ENCODE assay signal across 8 cellular contexts in the genomic region with DNA sequence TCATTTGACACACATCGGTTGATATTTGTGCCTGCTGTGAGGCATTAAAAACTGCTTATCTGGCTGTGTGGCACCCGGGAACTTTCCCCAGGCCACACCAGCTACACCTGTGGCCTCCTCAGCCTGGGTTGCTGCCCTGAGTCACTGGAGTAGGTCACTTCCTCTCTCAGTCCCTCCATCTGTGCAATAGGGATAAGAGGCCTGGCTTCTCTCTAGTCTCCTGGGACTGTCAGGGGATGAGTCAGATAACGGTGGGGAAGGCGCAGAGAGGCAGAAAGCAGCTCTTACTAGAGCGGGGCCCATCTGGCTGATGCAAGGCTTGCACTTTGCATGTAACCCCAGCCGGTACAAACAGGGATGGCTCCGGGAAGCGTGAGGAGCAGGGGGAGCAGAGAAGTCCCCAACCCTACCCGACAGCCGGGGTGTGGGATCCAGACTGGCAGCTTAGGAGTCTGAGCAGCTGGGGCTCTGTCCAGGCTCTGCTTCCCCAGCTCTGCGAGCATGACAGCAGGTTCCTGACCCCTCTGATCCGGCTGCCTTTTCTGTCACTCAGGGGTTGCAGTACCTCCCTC. TPM values are rescaled to one million over a fixed set of nuclear protein-coding genes. Genes with fewer than 3 reads are reported as not detected.
DNase-seq lines count a peak whose midpoint lies in the region; ATAC-seq, FAIRE-seq and TF ChIP-seq lines count a peak whose summit lies in the region.

No MANE protein-coding gene starts in this region.

- peak overlapping the region; percentile 88 for H3K27ac ChIP-seq in SJSA1

- H3K4me3 ChIP-seq in SJSA1 = no peak overlapping the region
- H3K4me3 ChIP-seq in retinal pigment epithelial cell (ENCODE audit: low read length) = no peak overlapping the region

- TF ChIP-seq POLR2A in GM12892 (IDR thresholded peaks at IDR 0.05; ENCODE audit: low read depth, low read length) = peak; percentile 81

- FAIRE-seq in GM12892 (lab: Jason Lieb, UNC) = peak; percentile 87

- DNase-seq in GM12892 (ENCODE audit: insufficient read length) = peak; percentile 70
- peak; percentile 99 for DNase-seq in HCEC 1CT
- peak; percentile 100 for DNase-seq in Kasumi-1 (lab: John Stamatoyannopoulos, UW)
- peak; percentile 96 for DNase-seq in SJSA1 (ENCODE audit: low read depth in 1 of 2, low spot score in 2 of 2)
- peak; percentile 29 for DNase-seq in activated naive CD8-positive, alpha-beta T cell treated with anti-CD3 and anti-CD28 coated beads, Interleukin-2, amount 50 U/mL, for 16 hours (ENCODE audit: low read depth, low spot score)
- peak; percentile 79 for DNase-seq in left cardiac atrium
- peak; percentile 85 for DNase-seq in retinal pigment epithelial cell (ENCODE audit: low read depth)
- DNase-seq in COR-L47 (lab: John Stamatoyannopoulos, UW) = no peak

- H3K27me3 ChIP-seq in SJSA1 (replicated peaks) = no peaks in the 10 kb centered on the region

- no peaks in the 10 kb centered on the region for H3K36me3 ChIP-seq in SJSA1

- intact Hi-C loops in left cardiac atrium (cut with DNase I) = loop anchor here in 1 of 2 donors (10.0 kb wide), 1 partner anchor 46 kb away; a partner anchor contains a TSS

- ATAC-seq in left cardiac atrium = peak; percentile 13 to 73

- H3K9me3 ChIP-seq in SJSA1 (replicated peaks) = no peaks in the 10 kb centered on the region

- peaks cover 48% of the 10 kb centered on the region for H3K4me1 ChIP-seq in SJSA1 (replicated peaks)

- no peak for TF ChIP-seq CTCF in retinal pigment epithelial cell (conservative IDR thresholded peaks at IDR 0.05; ENCODE audit: low read depth, low read length)

RNA-seq across cellular contexts. Expression of a gene that starts 34.0 kb away (rescaled TPM):
- 9.9 TPM for polyA plus RNA-seq in GM12892 (2012; ENCODE audit: missing spikeins)
- 36.1 and 42.3 TPM in 2 replicates for total RNA-seq in SJSA1 (2014; rRNA removed; shearing (Covaris generic))
- 10 to 100 TPM; 25.8 to 33.4 TPM for total RNA-seq in left cardiac atrium

RNA-seq across cellular contexts. Expression of a gene that starts 47.0 kb away (rescaled TPM):
- polyA plus RNA-seq in GM12892 (2012; ENCODE audit: missing spikeins) = 158 TPM
- 13.6 and 20.6 TPM in 2 replicates for total RNA-seq in SJSA1 (2014; rRNA removed; shearing (Covaris generic))
- total RNA-seq in left cardiac atrium = 100 to 1,000 TPM in 1 of 2 donors, 10 to 100 TPM in 1; 88.8 to 112 TPM
